ENCODE assay signal across 24 cellular contexts in the genomic region with DNA sequence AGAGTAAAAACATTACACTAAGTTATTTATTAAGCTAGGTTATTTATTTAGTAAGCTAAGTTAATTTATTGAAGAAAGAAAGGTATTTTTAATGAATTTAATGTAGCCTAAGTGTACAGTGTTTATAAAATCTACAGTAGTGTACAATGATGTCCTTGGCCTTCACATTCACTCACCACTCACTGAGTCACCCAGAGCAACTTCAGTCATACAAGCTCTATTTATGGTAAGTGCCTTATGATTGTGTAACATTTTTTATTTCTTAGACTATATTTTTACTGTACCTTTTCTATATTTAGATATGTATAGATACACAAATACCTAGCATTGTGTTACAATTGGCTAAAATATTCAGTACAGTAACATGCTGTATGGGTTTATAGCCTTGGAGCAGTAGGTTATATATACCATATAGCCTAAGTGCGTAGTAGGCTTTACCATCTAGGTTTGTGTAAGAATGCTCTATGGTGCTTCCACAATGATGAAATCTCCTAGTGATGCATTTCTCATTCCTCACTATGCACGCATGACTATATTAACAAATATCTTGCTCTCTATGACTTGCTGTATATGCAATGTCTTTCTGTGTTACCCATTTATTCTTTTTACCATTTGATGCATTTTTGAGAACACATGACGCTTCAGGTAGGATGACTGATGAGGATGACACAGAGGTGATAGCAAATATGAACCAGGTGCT.
DNase-seq lines count a peak whose midpoint lies in the region; ATAC-seq, FAIRE-seq and TF ChIP-seq lines count a peak whose summit lies in the region.
"Had no signal": no experiment of that assay in that cellular context is flagged by ENCODE, and none has a peak within 500 bp of the region (broad histone marks: within the 10 kb centered on the region; RNA-seq: fewer than 3 reads in every experiment).

No MANE protein-coding gene starts in this region.

- H3K9ac ChIP-seq in mesenchymal stem cell (ENCODE audit: low read length): no peak overlapping the region
- H3K9ac ChIP-seq: GM23248 had no signal

- H4K8ac ChIP-seq in mesenchymal stem cell (ENCODE audit: low read length): no peak overlapping the region

- no peak overlapping the region for H2BK12ac ChIP-seq in mesenchymal stem cell (ENCODE audit: low read length in 2 of 2)

- intact Hi-C loops in adrenal gland (cut with DNase I): no loop called here
- intact Hi-C loops in esophagus squamous epithelium (cut with DNase I): no loop called here

- FAIRE-seq in colon (lab: Jason Lieb, UNC): peak; percentile 28
- FAIRE-seq: GM12891, GM18507, HTR-8/SVneo had no signal

- H3K23ac ChIP-seq in mesenchymal stem cell (ENCODE audit: low read length in 2 of 2): no peak overlapping the region

- H3K9me3 ChIP-seq in adrenal gland (replicated peaks in 1 of 3) (no peaks in the 10 kb centered on the region), mesenchymal stem cell (ENCODE audit: control insufficient read depth, low read length) (no peaks in the 10 kb centered on the region), esophagus squamous epithelium (no peaks in the 10 kb centered on the region)
- H3K9me3 ChIP-seq: BE2C, HAP-1 had no signal

- H3K4me3 ChIP-seq in adrenal gland: no peak overlapping the region
- H3K4me3 ChIP-seq in mesenchymal stem cell (ENCODE audit: insufficient read depth in 1 of 2, low read depth in 1 of 2, low read length in 2 of 2): no peak overlapping the region
- H3K4me3 ChIP-seq in esophagus squamous epithelium: no peak overlapping the region
- H3K4me3 ChIP-seq: GM23248, HAP-1 had no signal

- no peak overlapping the region for H4K91ac ChIP-seq in mesenchymal stem cell (ENCODE audit: low read length)

- TF ChIP-seq POLR2A in adrenal gland (IDR thresholded peaks at IDR 0.05): no peak
- TF ChIP-seq POLR2A in esophagus squamous epithelium (IDR thresholded peaks at IDR 0.05): no peak

- no peak overlapping the region for H3K4ac ChIP-seq in mesenchymal stem cell (ENCODE audit: low read depth in 1 of 2, low read length in 2 of 2)

- H3K36me3 ChIP-seq in adrenal gland (replicated peaks in 1 of 2): no peaks in the 10 kb centered on the region
- H3K36me3 ChIP-seq in mesenchymal stem cell (ENCODE audit: control insufficient read depth in 1 of 2, insufficient read depth in 2 of 2, low read depth in 1 of 2, low read length in 2 of 2): no peaks in the 10 kb centered on the region
- H3K36me3 ChIP-seq in esophagus squamous epithelium: no peaks in the 10 kb centered on the region
- H3K36me3 ChIP-seq: BE2C, HAP-1 had no signal

- no peak overlapping the region for H3K27ac ChIP-seq in adrenal gland
- no peak overlapping the region for H3K27ac ChIP-seq in mesenchymal stem cell (ENCODE audit: low read length, poor library complexity, severe bottlenecking)
- no peak overlapping the region for H3K27ac ChIP-seq in esophagus squamous epithelium
- H3K27ac ChIP-seq: GM23248 had no signal

- no peak overlapping the region for H2AFZ ChIP-seq in mesenchymal stem cell (ENCODE audit: low read depth, low read length)
- H2AFZ ChIP-seq: GM23248 had no signal

- no peak overlapping the region for H2BK15ac ChIP-seq in mesenchymal stem cell (ENCODE audit: low read depth, poor library complexity, severe bottlenecking)

- no peak overlapping the region for H3K14ac ChIP-seq in mesenchymal stem cell (ENCODE audit: low read length in 2 of 2)

- ATAC-seq in GM21717 (IDR thresholded peaks at IDR 0.05; ENCODE audit: unreplicated experiment): no peak

- H3K4me2 ChIP-seq in mesenchymal stem cell (ENCODE audit: low read length, poor library complexity, severe bottlenecking): no peak overlapping the region

- H3K4me1 ChIP-seq in adrenal gland (replicated peaks in 1 of 2) (no peaks in the 10 kb centered on the region), mesenchymal stem cell (ENCODE audit: control insufficient read depth, insufficient read depth, low read depth, low read length) (no peaks in the 10 kb centered on the region), esophagus squamous epithelium (no peaks in the 10 kb centered on the region)
- H3K4me1 ChIP-seq: BE2C, HAP-1 had no signal

- no peak for TF ChIP-seq CTCF in adrenal gland (IDR thresholded peaks at IDR 0.05)
- TF ChIP-seq CTCF in esophagus squamous epithelium (IDR thresholded peaks at IDR 0.05): no peak

- DNase-seq in HS-5 (ENCODE audit: low read depth) (peak; percentile 38), adrenal gland (peak in 4 of 7 donors; percentile 7 to 23 (median 14)), mesenchymal stem cell (peak; percentile 4), esophagus squamous epithelium (lab: John Stamatoyannopoulos, UW) (no peak), HuH-7.5 (ENCODE audit: low spot score) (no peak), GM19240 (ENCODE audit: insufficient read length, low spot score) (no peak)
- DNase-seq: ACHN; BE2C; C1 segment of cervical spinal cord; CD4-positive, CD25-positive, alpha-beta regulatory T cell; CD8-positive, alpha-beta memory T cell; COR-L47; DMS 273 treated with DMSO at 0.1 percent for 48 hours; DMS53; DND-41; EL; GM23248; KG1 had no signal

- WGBS in adrenal gland, 4 donors: 74 to 86% (median 79%) methylated on average over 3 of the region's 3 CpGs
- 100% methylated on average over 2 of the region's 3 CpGs for WGBS in mesenchymal stem cell
- 73 to 81% methylated on average over 3 of the region's 3 CpGs for WGBS in esophagus squamous epithelium, 2 donors

- no peak overlapping the region for H2BK120ac ChIP-seq in mesenchymal stem cell (ENCODE audit: low read depth, low read length)

- H2BK5ac ChIP-seq in mesenchymal stem cell (ENCODE audit: low read depth, low read length, poor library complexity, severe bottlenecking): no peak overlapping the region

- no peak overlapping the region for H3K18ac ChIP-seq in mesenchymal stem cell (ENCODE audit: low read depth in 1 of 2, low read length in 2 of 2)

- H3K27me3 ChIP-seq in adrenal gland (no peaks in the 10 kb centered on the region), mesenchymal stem cell (ENCODE audit: control insufficient read depth in 1 of 2, insufficient read depth in 1 of 2, low read length in 2 of 2) (no peaks in the 10 kb centered on the region), esophagus squamous epithelium (no peaks in the 10 kb centered on the region)
- H3K27me3 ChIP-seq: BE2C had no signal

- H2AK5ac ChIP-seq in mesenchymal stem cell (ENCODE audit: low read length, severe bottlenecking): no peak overlapping the region

- no peaks in the 10 kb centered on the region for H3K79me1 ChIP-seq in mesenchymal stem cell (replicated peaks; ENCODE audit: low read length, poor library complexity, severe bottlenecking)

Comparison
In these comparisons a context has a peak if more than half of its experiments do, and no peak if none do; other contexts are left out.
1. DNase-seq: peak in HS-5 (single experiment), adrenal gland (4 of 7) and mesenchymal stem cell (single experiment); none in esophagus squamous epithelium (single experiment), HuH-7.5 (single experiment) and GM19240 (single experiment).